10 cellular contexts compared by ENCODE assay signal in the genomic region with DNA sequence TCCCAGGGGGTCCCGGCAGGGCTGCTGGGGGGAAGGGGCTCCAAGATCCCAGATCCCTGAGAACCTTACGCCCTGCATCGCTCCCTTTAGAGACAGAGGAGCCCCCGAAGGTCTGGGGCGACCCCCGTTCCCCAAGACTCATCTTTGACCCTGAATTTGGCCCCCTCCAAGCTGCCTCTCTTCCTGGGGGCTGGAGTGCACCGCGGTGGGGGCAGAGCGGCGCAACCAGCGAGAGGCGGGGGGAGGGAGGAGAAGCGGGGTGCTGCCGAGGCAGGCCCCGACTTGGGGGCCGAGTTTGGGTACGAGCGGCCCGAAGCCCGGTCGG. TPM values are rescaled to one million over a fixed set of nuclear protein-coding genes. Genes with fewer than 3 reads are reported as not detected.
DNase-seq lines count a peak whose midpoint lies in the region; ATAC-seq and TF ChIP-seq lines count a peak whose summit lies in the region.
"Had no signal": no experiment of that assay in that cellular context is flagged by ENCODE, and none has a peak within 500 bp of the region (broad histone marks: within the 10 kb centered on the region; RNA-seq: fewer than 3 reads in every experiment).

No MANE protein-coding gene starts in this region.

- H3K4me1 ChIP-seq in right atrium auricular region (peaks cover 0 to 78% of the 10 kb centered on the region in 2 donors), muscle layer of colon (ENCODE audit: insufficient read depth, low read length) (peaks cover 5% of the 10 kb centered on the region), vagina (peaks cover 26% of the 10 kb centered on the region)

- H3K36me3 ChIP-seq in right atrium auricular region: no peaks in the 10 kb centered on the region
- no peaks in the 10 kb centered on the region for H3K36me3 ChIP-seq in muscle layer of colon (ENCODE audit: insufficient read depth, low read length)
- H3K36me3 ChIP-seq in vagina: no peaks in the 10 kb centered on the region

- ATAC-seq in Right ventricle myocardium superior (ENCODE audit: poor library complexity): no peak
- ATAC-seq in GM21526 (IDR thresholded peaks at IDR 0.05; ENCODE audit: low FRiP score, unreplicated experiment): no peak

- no peak for TF ChIP-seq CTCF in right atrium auricular region (IDR thresholded peaks at IDR 0.05)
- TF ChIP-seq CTCF in choroid plexus epithelial cell (conservative IDR thresholded peaks at IDR 0.05; ENCODE audit: low read depth, low read length): no peak
- no peak for TF ChIP-seq CTCF in vagina (IDR thresholded peaks at IDR 0.05)

- DNase-seq in right atrium auricular region (ENCODE audit: low spot score) (no peak), Right ventricle myocardium superior (no peak), choroid plexus epithelial cell (ENCODE audit: low read depth) (no peak), vagina (ENCODE audit: extremely low spot score in 2 of 2) (no peak), NCI-H2227 (lab: John Stamatoyannopoulos, UW; ENCODE audit: unreplicated experiment) (no peak), NCI-H82 treated with DMSO at 0.1 percent for 48 hours (lab: John Stamatoyannopoulos, UW; ENCODE audit: unreplicated experiment) (no peak)
- DNase-seq: NCI-H1694 treated with DMSO at 0.1 percent for 48 hours had no signal

- no peaks in the 10 kb centered on the region for H3K9me3 ChIP-seq in right atrium auricular region
- no peaks in the 10 kb centered on the region for H3K9me3 ChIP-seq in muscle layer of colon (ENCODE audit: low read length)
- H3K9me3 ChIP-seq in vagina: no peaks in the 10 kb centered on the region

- H3K9ac ChIP-seq in muscle layer of colon (ENCODE audit: low read length): no peak overlapping the region

- H3K27me3 ChIP-seq in right atrium auricular region (no peaks in the 10 kb centered on the region), muscle layer of colon (ENCODE audit: control insufficient read depth in 1 of 2, insufficient read depth in 2 of 2, low read length in 2 of 2) (no peaks in the 10 kb centered on the region), vagina (no peaks in the 10 kb centered on the region)

- intact Hi-C loops in Right ventricle myocardium superior (cut with DNase I): no loop called here
- intact Hi-C loops in vagina (cut with DNase I): no loop called here

- H3K4me3 ChIP-seq in right atrium auricular region (peak overlapping the region; percentile 56 to 71), choroid plexus epithelial cell (ENCODE audit: low read depth, low read length) (peak overlapping the region; percentile 64), muscle layer of colon (ENCODE audit: low read depth in 1 of 2, low read length in 2 of 2) (peak overlapping the region; percentile 41 to 47), vagina (peak overlapping the region; percentile 53 to 83)

- TF ChIP-seq POLR2A in vagina (IDR thresholded peaks at IDR 0.05): no peak

- H3K27ac ChIP-seq in right atrium auricular region (peak overlapping the region; percentile 71 to 78), muscle layer of colon (ENCODE audit: low read depth, low read length) (no peak overlapping the region), vagina (peak overlapping the region; percentile 62)

RNA-seq across cellular contexts. Expression of a gene that starts 5.4 kb away (rescaled TPM):
- total RNA-seq in right atrium auricular region (1 to 10 TPM; 7.0 to 7.9 TPM), Right ventricle myocardium superior (16.8 TPM), vagina (17.2 TPM)

RNA-seq across cellular contexts. Expression of a gene that starts 30.9 kb away (rescaled TPM):
- total RNA-seq in right atrium auricular region (1 to 10 TPM; 4.4 to 7.4 TPM), Right ventricle myocardium superior (13.7 TPM), vagina (32.7 TPM)

RNA-seq across cellular contexts. Expression of a gene that starts 57.5 kb away (rescaled TPM):
- total RNA-seq in right atrium auricular region (10 to 100 TPM; 15.4 to 15.6 TPM), Right ventricle myocardium superior (10.9 TPM), vagina (16.7 TPM)

RNA-seq across cellular contexts. Expression of a gene that starts 58.3 kb away (rescaled TPM):
- total RNA-seq in right atrium auricular region (not detected), Right ventricle myocardium superior (not detected), vagina (not detected)
- total RNA-seq: lung microvascular endothelial cell had no signal
